1 cellular context compared by ENCODE assay signal in genomic region chr3:148943531-148944200, GRCh38.
TF ChIP-seq lines count a peak whose summit lies in the region.

No MANE protein-coding gene starts in this region.

TF ChIP-seq in GM12878, 131 proteins besides CTCF, POLR2A, EP300 and RAD21 (continued from another document):
- TF ChIP-seq ZNF687 (IDR thresholded peaks at IDR 0.05) (no peak), RELB (IDR thresholded peaks at IDR 0.05; ENCODE audit: low read depth) (no peak), SPI1 (IDR thresholded peaks at IDR 0.05; ENCODE audit: borderline replicate concordance, insufficient read depth, low read depth, low read length) (no peak), CBX3 (IDR thresholded peaks at IDR 0.05; ENCODE audit: borderline replicate concordance, low read depth) (no peak), JUNB (IDR thresholded peaks at IDR 0.05) (peak; percentile 21; the same call in 1 of the 2 replicates), YBX1 (IDR thresholded peaks at IDR 0.05) (no peak), SMC3 (IDR thresholded peaks at IDR 0.05; ENCODE audit: borderline replicate concordance, low read length) (peak; percentile 65; the same call in 1 of the 2 replicates), ETV6 (conservative IDR thresholded peaks at IDR 0.05 in 1 of 2, IDR thresholded peaks at IDR 0.05 in 1 of 2; ENCODE audit: borderline replicate concordance in 1 of 2, low read depth in 1 of 2) (no peak), CREM (IDR thresholded peaks at IDR 0.05; ENCODE audit: low read depth) (no peak), MYC (IDR thresholded peaks at IDR 0.05; ENCODE audit: insufficient read depth, insufficient read length, insufficient replicate concordance, low read length, severe bottlenecking) (no peak), RCOR1 (conservative IDR thresholded peaks at IDR 0.05; ENCODE audit: low read depth, low read length) (no peak), E2F8 (IDR thresholded peaks at IDR 0.05; ENCODE audit: low read depth, partially characterized antibody) (no peak), SMAD5 (IDR thresholded peaks at IDR 0.05; ENCODE audit: low read depth) (no peak), PKNOX1 (IDR thresholded peaks at IDR 0.05) (peak; percentile 75), POLR2AphosphoS5 (IDR thresholded peaks at IDR 0.05; ENCODE audit: low read length) (no peak), NR2C2 (IDR thresholded peaks at IDR 0.05; ENCODE audit: borderline replicate concordance, control insufficient read depth, insufficient read length, low read depth) (no peak), SUZ12 (IDR thresholded peaks at IDR 0.05; ENCODE audit: unreplicated experiment) (no peak), ATF7 (IDR thresholded peaks at IDR 0.05; ENCODE audit: low read depth) (peak; percentile 61), DPF2 (IDR thresholded peaks at IDR 0.05) (no peak), TCF12 (IDR thresholded peaks at IDR 0.05; ENCODE audit: low read depth, low read length) (no peak), SIN3A (IDR thresholded peaks at IDR 0.05; ENCODE audit: low read depth, low read length) (no peak), FOXM1 (IDR thresholded peaks at IDR 0.05; ENCODE audit: low read depth, low read length) (no peak), PML (IDR thresholded peaks at IDR 0.05; ENCODE audit: low read length) (no peak), BACH1 (IDR thresholded peaks at IDR 0.05; ENCODE audit: borderline replicate concordance) (peak; percentile 49; the same call in 1 of the 2 replicates), BCL11A (IDR thresholded peaks at IDR 0.05; ENCODE audit: low read depth, low read length) (no peak), SREBF1 (IDR thresholded peaks at IDR 0.05; ENCODE audit: low read length) (no peak), YY1 (IDR thresholded peaks at IDR 0.05; ENCODE audit: low read depth, low read length) (no peak), CREB1 (IDR thresholded peaks at IDR 0.05; ENCODE audit: low read depth) (no peak), POLR2AphosphoS2 (IDR thresholded peaks at IDR 0.05; ENCODE audit: low read depth, low read length) (no peak), JUND (IDR thresholded peaks at IDR 0.05; ENCODE audit: low read depth, low read length) (no peak), HSF1 (IDR thresholded peaks at IDR 0.05; ENCODE audit: low read depth, low read length) (no peak), FOS (IDR thresholded peaks at IDR 0.05; ENCODE audit: borderline replicate concordance, extremely low read depth, insufficient read length) (no peak), SIX5 (IDR thresholded peaks at IDR 0.05; ENCODE audit: low read depth, low read length, severe bottlenecking) (no peak), HDAC2 (IDR thresholded peaks at IDR 0.05) (no peak), EGR1 (IDR thresholded peaks at IDR 0.05; ENCODE audit: borderline replicate concordance in 1 of 2, low read depth in 2 of 2, low read length in 2 of 2) (no peak), PAX8 (IDR thresholded peaks at IDR 0.05) (no peak), MTA2 (IDR thresholded peaks at IDR 0.05; ENCODE audit: low read depth) (no peak), KLF5 (IDR thresholded peaks at IDR 0.05; ENCODE audit: partially characterized antibody) (no peak), PBX3 (IDR thresholded peaks at IDR 0.05; ENCODE audit: insufficient replicate concordance, low read depth, low read length) (peak; percentile 33), TBL1XR1 (IDR thresholded peaks at IDR 0.05; ENCODE audit: low read depth, low read length) (no peak)
